In genomic region chr9:6703898-6704639, GRCh38 we compare ENCODE assay signal across 1 cellular context.
TF ChIP-seq lines count a peak whose summit lies in the region.

No MANE protein-coding gene starts in this region.

TF ChIP-seq in WTC11, 78 proteins besides CTCF, POLR2A, EP300 and RAD21 (continued from another document and continues in another):
- TF ChIP-seq ARID4B (CRISPR knock-in tag; IDR thresholded peaks at IDR 0.05; ENCODE audit: borderline replicate concordance) (peak; percentile 97), ZNF423 (CRISPR knock-in tag; IDR thresholded peaks at IDR 0.05) (no peak), EMX1 (CRISPR knock-in tag; IDR thresholded peaks at IDR 0.05) (no peak), E2F1 (CRISPR knock-in tag; IDR thresholded peaks at IDR 0.05) (peak; percentile 85; the same call in 1 of the 2 replicates), HMGXB4 (CRISPR knock-in tag; IDR thresholded peaks at IDR 0.05) (0 out of 2 replicates have a peak, but pooled peaks have one; percentile 50), RORB (CRISPR knock-in tag; IDR thresholded peaks at IDR 0.05) (no peak), MAX (CRISPR knock-in tag; IDR thresholded peaks at IDR 0.05) (peak; percentile 98), KAT7 (CRISPR knock-in tag; IDR thresholded peaks at IDR 0.05; ENCODE audit: borderline replicate concordance) (peak; percentile 99), GABPB1 (CRISPR knock-in tag; IDR thresholded peaks at IDR 0.05) (no peak), ATF2 (CRISPR knock-in tag; IDR thresholded peaks at IDR 0.05; ENCODE audit: borderline replicate concordance, low read depth) (no peak), STAT6 (CRISPR knock-in tag; conservative IDR thresholded peaks at IDR 0.05; ENCODE audit: low read depth) (no peak), ZNF219 (CRISPR knock-in tag; IDR thresholded peaks at IDR 0.05; ENCODE audit: borderline replicate concordance) (no peak), ZNF512 (CRISPR knock-in tag; IDR thresholded peaks at IDR 0.05; ENCODE audit: borderline replicate concordance) (no peak), ZNF281 (CRISPR knock-in tag; IDR thresholded peaks at IDR 0.05) (peak; percentile 67; the same call in 1 of the 2 replicates), TCF7 (CRISPR knock-in tag; IDR thresholded peaks at IDR 0.05; ENCODE audit: low read depth) (peak; percentile 82; the same call in 1 of the 2 replicates), ZNF317 (CRISPR knock-in tag; IDR thresholded peaks at IDR 0.05; ENCODE audit: borderline replicate concordance, low read depth) (0 out of 2 replicates have a peak, but pooled peaks have one; percentile 17), MXD4 (CRISPR knock-in tag; IDR thresholded peaks at IDR 0.05; ENCODE audit: borderline replicate concordance) (no peak), ETV6 (CRISPR knock-in tag; IDR thresholded peaks at IDR 0.05) (peak; percentile 14; the same call in 1 of the 2 replicates), ATF6 (CRISPR knock-in tag; IDR thresholded peaks at IDR 0.05) (no peak), ATF1 (CRISPR knock-in tag; IDR thresholded peaks at IDR 0.05) (no peak), HMGA2 (CRISPR knock-in tag; IDR thresholded peaks at IDR 0.05) (no peak), MYBL2 (CRISPR knock-in tag; IDR thresholded peaks at IDR 0.05) (peak; percentile 91), ELF4 (CRISPR knock-in tag; IDR thresholded peaks at IDR 0.05; ENCODE audit: low read depth) (no peak), NFE2L1 (CRISPR knock-in tag; IDR thresholded peaks at IDR 0.05) (peak; percentile 86; the same call in 1 of the 2 replicates), SP1 (CRISPR knock-in tag; conservative IDR thresholded peaks at IDR 0.05) (peak; percentile 73; the same call in 1 of the 2 replicates), IRF2 (CRISPR knock-in tag; IDR thresholded peaks at IDR 0.05; ENCODE audit: borderline replicate concordance, low read depth) (peak; percentile 83; the same call in 1 of the 2 replicates), E2F4 (CRISPR knock-in tag; IDR thresholded peaks at IDR 0.05; ENCODE audit: borderline replicate concordance, low read depth) (no peak; the same call in 1 of the 2 replicates), ESRRA (CRISPR knock-in tag; IDR thresholded peaks at IDR 0.05; ENCODE audit: borderline replicate concordance) (peak; percentile 90; the same call in 1 of the 2 replicates), TP53 (CRISPR knock-in tag; IDR thresholded peaks at IDR 0.05) (peak; percentile 89), ATF3 (CRISPR knock-in tag; conservative IDR thresholded peaks at IDR 0.05) (peak; percentile 79; the same call in 1 of the 2 replicates), PRRX2 (CRISPR knock-in tag; IDR thresholded peaks at IDR 0.05) (no peak), ZNF416 (CRISPR knock-in tag; IDR thresholded peaks at IDR 0.05) (no peak), CBFB (CRISPR knock-in tag; IDR thresholded peaks at IDR 0.05; ENCODE audit: low read depth) (0 out of 2 replicates have a peak, but pooled peaks have one; percentile 58)
